Comparison of ENCODE assay signal across 1 cellular context in genomic region chr21:42245348-42246185, GRCh38.
TF ChIP-seq lines count a peak whose summit lies in the region.

No MANE protein-coding gene starts in this region.

TF ChIP-seq in WTC11, 78 proteins besides CTCF, POLR2A, EP300 and RAD21 (continued from another document):
- TF ChIP-seq ZMAT4 (CRISPR knock-in tag; IDR thresholded peaks at IDR 0.05) (no peak), ZSCAN18 (CRISPR knock-in tag; IDR thresholded peaks at IDR 0.05) (no peak), ARID4B (CRISPR knock-in tag; IDR thresholded peaks at IDR 0.05; ENCODE audit: borderline replicate concordance) (no peak), ZNF671 (CRISPR knock-in tag; IDR thresholded peaks at IDR 0.05) (no peak), ATF2 (CRISPR knock-in tag; IDR thresholded peaks at IDR 0.05; ENCODE audit: borderline replicate concordance, low read depth) (no peak), NFE2L1 (CRISPR knock-in tag; IDR thresholded peaks at IDR 0.05) (0 out of 2 replicates have a peak, but pooled peaks have one; percentile 47), SMAD4 (CRISPR knock-in tag; IDR thresholded peaks at IDR 0.05) (no peak)
